8 cellular contexts compared by ENCODE assay signal in the genomic region with DNA sequence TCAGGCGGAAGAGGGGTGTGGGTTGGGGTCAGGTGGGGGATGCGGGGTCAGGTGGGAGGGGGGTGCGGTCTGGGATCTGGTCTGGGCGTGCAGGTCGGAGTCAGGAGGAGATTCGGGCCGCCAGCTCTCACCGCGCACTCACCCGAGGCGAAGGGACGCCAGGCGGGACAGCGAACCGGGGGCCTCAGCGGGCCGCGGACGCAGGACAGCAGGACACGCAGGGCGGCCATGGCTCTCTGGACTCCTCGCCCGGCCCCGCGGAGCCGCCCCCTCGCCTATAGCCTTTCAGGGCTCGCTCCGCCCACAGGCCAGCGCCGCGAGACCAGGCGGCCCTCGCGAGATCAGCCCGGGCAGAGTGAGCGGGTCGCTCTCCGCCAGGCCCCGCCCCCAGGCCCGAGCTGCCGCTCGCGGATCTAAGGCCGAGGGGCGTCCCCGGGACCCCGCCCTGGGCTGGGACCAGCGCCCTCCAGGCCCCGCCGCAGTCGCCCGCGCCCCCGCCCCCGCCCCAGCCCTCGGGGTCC. TPM values are rescaled to one million over a fixed set of nuclear protein-coding genes. Genes with fewer than 3 reads are reported as not detected.
DNase-seq lines count a peak whose midpoint lies in the region; ATAC-seq, FAIRE-seq and TF ChIP-seq lines count a peak whose summit lies in the region.

A gene (minus strand): TSS at position 251 of the 521 bp plus-strand sequence. CDS start 21 bp downstream, at position 230.

- ATAC-seq in GM18873 (IDR thresholded peaks at IDR 0.05; ENCODE audit: low FRiP score, unreplicated experiment) (peak; percentile 79), HG03135 (IDR thresholded peaks at IDR 0.05; ENCODE audit: unreplicated experiment) (peak; percentile 91)

- H3K4me1 ChIP-seq in A673 (ENCODE audit: insufficient read depth, low read length, poor library complexity, severe bottlenecking) (peaks cover 5% of the 10 kb centered on the region), breast epithelium (no peaks in the 10 kb centered on the region), small intestine (ENCODE audit: control insufficient read depth in 2 of 2, insufficient read depth in 1 of 2, low read depth in 1 of 2, low read length in 1 of 2) (no peaks in the 10 kb centered on the region)

- no TSS peak for BruUV-seq in A673 (replicated peaks; lab: Mats Ljungman, UMichigan)

- H3K27me3 ChIP-seq in A673 (replicated peaks; ENCODE audit: insufficient read depth, low read depth, low read length, poor library complexity) = no peaks in the 10 kb centered on the region
- no peaks in the 10 kb centered on the region for H3K27me3 ChIP-seq in WERI-Rb-1 (ENCODE audit: insufficient read depth, low read depth, severe bottlenecking)
- H3K27me3 ChIP-seq in breast epithelium = no peaks in the 10 kb centered on the region
- H3K27me3 ChIP-seq in small intestine (ENCODE audit: control insufficient read depth in 2 of 2, insufficient read depth in 2 of 2, low read length in 2 of 2) = no peaks in the 10 kb centered on the region

- H3K9me3 ChIP-seq in A673 (ENCODE audit: low read depth, low read length, poor library complexity, severe bottlenecking) = no peaks in the 10 kb centered on the region
- no peaks in the 10 kb centered on the region for H3K9me3 ChIP-seq in WERI-Rb-1 (ENCODE audit: severe bottlenecking)
- H3K9me3 ChIP-seq in breast epithelium = no peaks in the 10 kb centered on the region
- H3K9me3 ChIP-seq in small intestine (ENCODE audit: control insufficient read depth, low read depth) = no peaks in the 10 kb centered on the region

- peak; percentile 96 for DNase-seq in A673 (ENCODE audit: low spot score)
- peak; percentile 79 for DNase-seq in NCI-H2196 (lab: John Stamatoyannopoulos, UW; ENCODE audit: unreplicated experiment)
- DNase-seq in WERI-Rb-1 = peak; percentile 95
- DNase-seq in breast epithelium (ENCODE audit: low spot score in 2 of 2) = peak; percentile 91 to 93
- DNase-seq in iPS-NIHi11 (ENCODE audit: low spot score) = peak; percentile 100
- peak; percentile 94 for DNase-seq in small intestine

- POLR2A ChIA-PET in A673 (lab: Charles Lee; ENCODE audit: low non-redundant PET) = no interaction called here

- no peak for FAIRE-seq in small intestine (lab: Jason Lieb, UNC)

- WGBS in small intestine, 3 donors = 0 to 1% (median 0%) methylated on average over 19 to 57 of the region's 57 CpGs

- peak within 1 kb of the TSS; percentile 75 for H3K27ac ChIP-seq in A673 (ENCODE audit: low read depth, low read length, poor library complexity, severe bottlenecking)
- peak within 1 kb of the TSS; percentile 80 for H3K27ac ChIP-seq in WERI-Rb-1
- peak within 1 kb of the TSS; percentile 85 to 96 for H3K27ac ChIP-seq in breast epithelium
- peak within 1 kb of the TSS; percentile 88 to 90 for H3K27ac ChIP-seq in small intestine (ENCODE audit: low read depth in 1 of 2, low read length in 1 of 2)

- CTCF ChIA-PET in A673 (lab: Charles Lee) = no interaction called here

- TF ChIP-seq POLR2A in breast epithelium (IDR thresholded peaks at IDR 0.05) = peak; percentile 35

- TF ChIP-seq CTCF in A673 (conservative IDR thresholded peaks at IDR 0.05; ENCODE audit: low read depth, low read length) (no peak), WERI-Rb-1 (IDR thresholded peaks at IDR 0.05; ENCODE audit: low read depth, low read length) (no peak), breast epithelium (IDR thresholded peaks at IDR 0.05) (no peak)

- H3K4me3 ChIP-seq in A673 (ENCODE audit: low read depth, low read length, poor library complexity, severe bottlenecking) (peak within 1 kb of the TSS; percentile 77), WERI-Rb-1 (ENCODE audit: low read depth, low read length) (peak within 1 kb of the TSS; percentile 57), breast epithelium (peak within 1 kb of the TSS; percentile 82 to 93 (median 82)), small intestine (ENCODE audit: low read depth in 1 of 2, low read length in 2 of 2) (peak within 1 kb of the TSS; percentile 71 to 72)

- H3K36me3 ChIP-seq in A673 (ENCODE audit: insufficient read depth, low read length, poor library complexity, severe bottlenecking) (peaks cover 18% of the 10 kb centered on the region), WERI-Rb-1 (peaks cover 24% of the 10 kb centered on the region), breast epithelium (no peaks in the 10 kb centered on the region), small intestine (ENCODE audit: control insufficient read depth in 2 of 2, insufficient read depth in 2 of 2, low read length in 2 of 2) (peaks cover 7 to 17% of the 10 kb centered on the region in 2 donors)

- intact Hi-C loops in A673 (cut with micrococcal nuclease; ENCODE audit: unreplicated experiment) = no loop called here
- intact Hi-C loops in breast epithelium (cut with DNase I; ENCODE audit: low total_unique reads) = no loop called here

RNA-seq across cellular contexts. Expression of the gene that starts here (rescaled TPM):
- 96.3 and 101 TPM in 2 replicates for total RNA-seq in A673 (2021)
- 100 to 1,000 TPM in 1 of 3 donors, 10 to 100 TPM in 2; 71.8 to 165 (median 84.2) TPM for total RNA-seq in breast epithelium
- polyA plus RNA-seq in small intestine = 100 to 1,000 TPM; 190 to 371 (median 260) TPM

Comparison
In these comparisons a context has a peak if more than half of its experiments do, and no peak if none do; other contexts are left out.
1. Peak in every context shown above with its lines: DNase-seq, ATAC-seq, H3K4me3 ChIP-seq and H3K27ac ChIP-seq.